ENCODE assay signal across 8 cellular contexts in the genomic region with DNA sequence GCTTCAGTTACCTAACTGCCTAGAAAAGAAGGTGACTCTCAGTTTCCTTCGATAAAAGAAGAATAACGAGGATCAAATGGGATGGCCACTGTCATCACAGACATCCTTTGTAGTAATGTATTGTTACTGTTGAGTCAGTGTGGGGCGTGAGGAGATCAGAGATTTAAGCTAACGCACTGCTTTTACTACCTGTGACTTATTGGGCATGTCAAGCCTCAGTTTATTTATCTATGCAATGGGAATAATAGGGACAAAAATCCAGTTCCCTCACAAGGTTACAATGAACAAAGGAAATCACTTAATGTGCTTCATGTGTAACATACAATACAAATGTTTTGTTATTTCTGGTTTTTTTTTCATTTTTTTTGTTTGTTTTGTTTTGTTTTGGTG. TPM values are rescaled to one million over a fixed set of nuclear protein-coding genes. Genes with fewer than 3 reads are reported as not detected.
DNase-seq lines count a peak whose midpoint lies in the region; ATAC-seq and TF ChIP-seq lines count a peak whose summit lies in the region.

No MANE protein-coding gene starts in this region.

- H3K27me3 Mint-ChIP-seq in CD4-positive, CD25-positive, alpha-beta regulatory T cell: peaks cover 73% of the 10 kb centered on the region
- peaks cover 39% of the 10 kb centered on the region for H3K27me3 Mint-ChIP-seq in nephron (ENCODE audit: low read depth)

- peaks cover 0 to 10% (median 4%) of the 10 kb centered on the region in 7 donors for H3K9me3 Mint-ChIP-seq in CD4-positive, CD25-positive, alpha-beta regulatory T cell
- no peaks in the 10 kb centered on the region for H3K9me3 Mint-ChIP-seq in nephron

- peaks cover 27% of the 10 kb centered on the region for H3K27me3 ChIP-seq in CD4-positive, CD25-positive, alpha-beta regulatory T cell (ENCODE audit: control insufficient read depth, insufficient read depth, low read length)
- H3K27me3 ChIP-seq in HUES64 (ENCODE audit: insufficient read depth, low read length): peaks cover 31% of the 10 kb centered on the region
- no peaks in the 10 kb centered on the region for H3K27me3 ChIP-seq in endocrine pancreas (ENCODE audit: control insufficient read depth, insufficient read depth, low read length)
- no peaks in the 10 kb centered on the region for H3K27me3 ChIP-seq in ascending aorta

- H3K27ac Mint-ChIP-seq in CD4-positive, CD25-positive, alpha-beta regulatory T cell: no peak overlapping the region
- no peak overlapping the region for H3K27ac Mint-ChIP-seq in nephron

- H3K36me3 ChIP-seq in CD4-positive, CD25-positive, alpha-beta regulatory T cell (ENCODE audit: control insufficient read depth, insufficient read depth, low read length): no peaks in the 10 kb centered on the region
- H3K36me3 ChIP-seq in HUES64 (ENCODE audit: insufficient read depth, low read length) (no peaks in the 10 kb centered on the region), endocrine pancreas (ENCODE audit: control insufficient read depth, insufficient read depth, low read length) (no peaks in the 10 kb centered on the region), ascending aorta (no peaks in the 10 kb centered on the region)

- H3K9me3 ChIP-seq in CD4-positive, CD25-positive, alpha-beta regulatory T cell (ENCODE audit: control insufficient read depth in 2 of 2, low read length in 2 of 2): peaks cover 0 to 6% of the 10 kb centered on the region in 2 experiments
- H3K9me3 ChIP-seq in HUES64 (ENCODE audit: insufficient read depth, low read depth, low read length): no peaks in the 10 kb centered on the region
- no peaks in the 10 kb centered on the region for H3K9me3 ChIP-seq in endocrine pancreas (ENCODE audit: control insufficient read depth, low read length)
- no peaks in the 10 kb centered on the region for H3K9me3 ChIP-seq in ascending aorta

- peaks cover 3% of the 10 kb centered on the region for H3K36me3 Mint-ChIP-seq in CD4-positive, CD25-positive, alpha-beta regulatory T cell
- no peaks in the 10 kb centered on the region for H3K36me3 Mint-ChIP-seq in nephron (ENCODE audit: low read depth)

- H3K27ac ChIP-seq in CD4-positive, CD25-positive, alpha-beta regulatory T cell (ENCODE audit: insufficient read depth, low read length, poor library complexity, severe bottlenecking): no peak overlapping the region
- H3K27ac ChIP-seq in HUES64 (ENCODE audit: low read depth, low read length) (no peak overlapping the region), ascending aorta (peak overlapping the region in 1 of 2 donors; percentile 70)

- intact Hi-C loops in ascending aorta (cut with DNase I): no loop called here

- peaks cover 0 to 15% (median 10%) of the 10 kb centered on the region in 4 donors for H3K4me1 Mint-ChIP-seq in CD4-positive, CD25-positive, alpha-beta regulatory T cell
- H3K4me1 Mint-ChIP-seq in nephron: no peaks in the 10 kb centered on the region

- peaks cover 12% of the 10 kb centered on the region for H3K4me1 ChIP-seq in CD4-positive, CD25-positive, alpha-beta regulatory T cell (ENCODE audit: control insufficient read depth, insufficient read depth, low read length, poor library complexity, severe bottlenecking)
- no peaks in the 10 kb centered on the region; the same call in 1 of the 2 replicates for H3K4me1 ChIP-seq in HUES64 (ENCODE audit: insufficient read depth, low read length)
- H3K4me1 ChIP-seq in endocrine pancreas (ENCODE audit: control insufficient read depth, insufficient read depth, low read length): no peaks in the 10 kb centered on the region
- H3K4me1 ChIP-seq in ascending aorta: peaks cover 0 to 5% of the 10 kb centered on the region in 2 donors

- DNase-seq in CD4-positive, CD25-positive, alpha-beta regulatory T cell: no peak
- DNase-seq in HPDE6-E6E7 (ENCODE audit: extremely low spot score): no peak
- DNase-seq in NCI-H2227 treated with DMSO at 0.1 percent for 48 hours (lab: John Stamatoyannopoulos, UW): no peak
- DNase-seq in NCI-H446 treated with DMSO at 0.1 percent for 48 hours (lab: John Stamatoyannopoulos, UW): no peak
- no peak for DNase-seq in ascending aorta (ENCODE audit: low spot score in 2 of 2)

- 65% methylated on average over 4 of the region's 4 CpGs for WGBS in HUES64

- TF ChIP-seq CTCF in nephron (IDR thresholded peaks at IDR 0.05; ENCODE audit: unreplicated experiment in 3 of 3) (no peak), ascending aorta (IDR thresholded peaks at IDR 0.05) (no peak)

- H3K9ac ChIP-seq in HUES64 (ENCODE audit: low read depth, low read length) (no peak overlapping the region), endocrine pancreas (ENCODE audit: control insufficient read depth, insufficient read depth, low read length) (no peak overlapping the region)

- H3K4me3 ChIP-seq in CD4-positive, CD25-positive, alpha-beta regulatory T cell (ENCODE audit: low read depth, low read length): no peak overlapping the region
- H3K4me3 ChIP-seq in HUES64 (ENCODE audit: low read length) (peak overlapping the region; percentile 82), endocrine pancreas (ENCODE audit: control insufficient read depth, insufficient read depth, low read length) (peak overlapping the region; percentile 70), ascending aorta (peak overlapping the region in 1 of 2 donors; percentile 62)

- H3K4me3 Mint-ChIP-seq in CD4-positive, CD25-positive, alpha-beta regulatory T cell: peak overlapping the region in 3 of 4 donors; percentile 8 to 66 (median 52)
- peak overlapping the region; percentile 89 to 97 (median 92) for H3K4me3 Mint-ChIP-seq in nephron

- no peak for ATAC-seq in CD4-positive, CD25-positive, alpha-beta regulatory T cell (ENCODE audit: low read depth in 2 of 2)

RNA-seq across cellular contexts. Expression of a gene that starts 0.3 kb away (rescaled TPM):
- total RNA-seq in CD4-positive, CD25-positive, alpha-beta regulatory T cell: 0.17 TPM
- not detected for polyA plus RNA-seq in CD4-positive, CD25-positive, alpha-beta regulatory T cell
- 0.25 TPM for polyA plus RNA-seq in HUES64 (2013, experiment 1 of 2)
- polyA plus RNA-seq in HUES64 (2013, experiment 2 of 2): 0.25 TPM
- total RNA-seq in ascending aorta: 0.96 TPM
